ENCODE assay signal across 9 cellular contexts in the genomic region with DNA sequence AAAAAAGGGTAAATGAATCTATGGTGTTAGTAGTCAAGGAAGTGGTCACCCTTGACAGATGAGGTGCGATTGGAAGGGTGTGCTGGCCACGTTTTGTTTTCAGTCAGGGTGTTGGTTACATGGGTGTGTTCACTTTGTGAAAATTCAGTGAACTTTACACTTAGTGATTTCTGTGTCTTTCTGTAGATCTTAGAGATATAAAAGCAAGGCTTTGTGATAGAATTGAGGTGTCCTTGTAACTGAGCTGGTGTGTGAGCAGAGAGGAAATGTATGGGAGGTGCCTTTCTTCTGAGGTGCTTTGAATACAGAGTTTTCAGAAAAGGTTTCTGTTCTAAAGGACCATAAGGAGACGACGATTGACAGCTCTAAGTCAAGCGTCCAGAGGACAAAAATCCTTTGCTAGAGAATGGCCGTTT.
DNase-seq lines count a peak whose midpoint lies in the region; ATAC-seq and TF ChIP-seq lines count a peak whose summit lies in the region.
"Had no signal": no experiment of that assay in that cellular context is flagged by ENCODE, and none has a peak within 500 bp of the region (broad histone marks: within the 10 kb centered on the region; RNA-seq: fewer than 3 reads in every experiment).

No MANE protein-coding gene starts in this region.

- H3K4me1 Mint-ChIP-seq in WTC11: peaks cover 25% of the 10 kb centered on the region
- peaks cover 76 to 86% of the 10 kb centered on the region in 2 donors for H3K4me1 Mint-ChIP-seq in natural killer cell
- H3K4me1 Mint-ChIP-seq in chondrocyte (ENCODE audit: low read depth): peaks cover 9% of the 10 kb centered on the region

- CTCF ChIA-PET in WTC11 (lab: Charles Lee): no interaction called here

- no peaks in the 10 kb centered on the region for H3K4me1 ChIP-seq in suprapubic skin

- TF ChIP-seq CTCF in WTC11 (IDR thresholded peaks at IDR 0.05): no peak
- TF ChIP-seq CTCF in natural killer cell (IDR thresholded peaks at IDR 0.05): no peak
- no peak for TF ChIP-seq CTCF in chondrocyte (IDR thresholded peaks at IDR 0.05)
- no peak for TF ChIP-seq CTCF in suprapubic skin (IDR thresholded peaks at IDR 0.05)

- no peaks in the 10 kb centered on the region for H3K27me3 ChIP-seq in suprapubic skin
- H3K27me3 ChIP-seq: neutrophil had no signal

- no peaks in the 10 kb centered on the region for H3K27me3 Mint-ChIP-seq in WTC11 (ENCODE audit: low read depth)
- H3K27me3 Mint-ChIP-seq in natural killer cell (ENCODE audit: low read depth in 2 of 2): no peaks in the 10 kb centered on the region
- H3K27me3 Mint-ChIP-seq in chondrocyte (ENCODE audit: low read depth): no peaks in the 10 kb centered on the region

- no peak overlapping the region for H3K27ac ChIP-seq in suprapubic skin
- H3K27ac ChIP-seq: neutrophil had no signal

- H3K36me3 Mint-ChIP-seq in WTC11 (peaks cover 5% of the 10 kb centered on the region; the same call in 1 of the 2 replicates), natural killer cell (peaks cover 19% of the 10 kb centered on the region), chondrocyte (ENCODE audit: low read depth) (peaks cover 7% of the 10 kb centered on the region)

- ATAC-seq in GM18517 (IDR thresholded peaks at IDR 0.05; ENCODE audit: unreplicated experiment): peak; percentile 86
- ATAC-seq in HG02623 (IDR thresholded peaks at IDR 0.05; ENCODE audit: unreplicated experiment): peak; percentile 59
- no peak for ATAC-seq in WTC11
- ATAC-seq in natural killer cell: peak; percentile 81 to 93 (median 92)

- no peak for TF ChIP-seq POLR2A in suprapubic skin (IDR thresholded peaks at IDR 0.05)

- H3K36me3 ChIP-seq in suprapubic skin: peaks cover 9% of the 10 kb centered on the region
- H3K36me3 ChIP-seq: neutrophil had no signal

- no peak overlapping the region for H3K4me3 ChIP-seq in suprapubic skin

- DNase-seq in WTC11 (ENCODE audit: low spot score) (no peak), natural killer cell (peak; percentile 71), chondrocyte (ENCODE audit: low spot score) (no peak), cerebellar cortex (ENCODE audit: low spot score) (no peak), suprapubic skin (ENCODE audit: low spot score in 2 of 2) (no peak), HK-2 (ENCODE audit: unreplicated experiment) (no peak)

- 55% methylated on average over 6 of the region's 6 CpGs for WGBS in suprapubic skin

- no peak for TF ChIP-seq EP300 in suprapubic skin (IDR thresholded peaks at IDR 0.05)

- no peaks in the 10 kb centered on the region for H3K9me3 ChIP-seq in suprapubic skin
- H3K9me3 ChIP-seq: neutrophil had no signal

- H3K4me3 Mint-ChIP-seq in WTC11 (no peak overlapping the region), natural killer cell (peak overlapping the region; percentile 80), chondrocyte (ENCODE audit: unreplicated experiment) (no peak overlapping the region)

- intact Hi-C loops in natural killer cell (cut with micrococcal nuclease): loop anchor here (2.0 to 10.0 kb wide), 3 partner anchors 50 to 83 kb away; no protein-coding TSS in a partner anchor

- H3K27ac Mint-ChIP-seq in WTC11 (0 out of 2 replicates have a peak overlapping the region, but pooled peaks have one; percentile 1), natural killer cell (peak overlapping the region; percentile 92 to 93), chondrocyte (ENCODE audit: unreplicated experiment) (no peak overlapping the region)

- POLR2A ChIA-PET in WTC11 (lab: Charles Lee): no interaction called here

- no peaks in the 10 kb centered on the region for H3K9me3 Mint-ChIP-seq in WTC11
- peaks cover 0 to 5% of the 10 kb centered on the region in 2 donors for H3K9me3 Mint-ChIP-seq in natural killer cell
- no peaks in the 10 kb centered on the region for H3K9me3 Mint-ChIP-seq in chondrocyte (ENCODE audit: low read depth)

TF ChIP-seq in WTC11, 78 proteins besides CTCF, POLR2A, EP300 and RAD21 (continues in another document):
- no peak for TF ChIP-seq ZNF317 (CRISPR knock-in tag; IDR thresholded peaks at IDR 0.05; ENCODE audit: borderline replicate concordance, low read depth)
- TF ChIP-seq, protein P1, sequence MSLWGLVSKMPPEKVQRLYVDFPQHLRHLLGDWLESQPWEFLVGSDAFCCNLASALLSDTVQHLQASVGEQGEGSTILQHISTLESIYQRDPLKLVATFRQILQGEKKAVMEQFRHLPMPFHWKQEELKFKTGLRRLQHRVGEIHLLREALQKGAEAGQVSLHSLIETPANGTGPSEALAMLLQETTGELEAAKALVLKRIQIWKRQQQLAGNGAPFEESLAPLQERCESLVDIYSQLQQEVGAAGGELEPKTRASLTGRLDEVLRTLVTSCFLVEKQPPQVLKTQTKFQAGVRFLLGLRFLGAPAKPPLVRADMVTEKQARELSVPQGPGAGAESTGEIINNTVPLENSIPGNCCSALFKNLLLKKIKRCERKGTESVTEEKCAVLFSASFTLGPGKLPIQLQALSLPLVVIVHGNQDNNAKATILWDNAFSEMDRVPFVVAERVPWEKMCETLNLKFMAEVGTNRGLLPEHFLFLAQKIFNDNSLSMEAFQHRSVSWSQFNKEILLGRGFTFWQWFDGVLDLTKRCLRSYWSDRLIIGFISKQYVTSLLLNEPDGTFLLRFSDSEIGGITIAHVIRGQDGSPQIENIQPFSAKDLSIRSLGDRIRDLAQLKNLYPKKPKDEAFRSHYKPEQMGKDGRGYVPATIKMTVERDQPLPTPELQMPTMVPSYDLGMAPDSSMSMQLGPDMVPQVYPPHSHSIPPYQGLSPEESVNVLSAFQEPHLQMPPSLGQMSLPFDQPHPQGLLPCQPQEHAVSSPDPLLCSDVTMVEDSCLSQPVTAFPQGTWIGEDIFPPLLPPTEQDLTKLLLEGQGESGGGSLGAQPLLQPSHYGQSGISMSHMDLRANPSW (CRISPR knock-in tag; conservative IDR thresholded peaks at IDR 0.05; ENCODE audit: low read depth): no peak
- no peak for TF ChIP-seq CREB1 (CRISPR knock-in tag; IDR thresholded peaks at IDR 0.05)
- TF ChIP-seq, protein P2, sequence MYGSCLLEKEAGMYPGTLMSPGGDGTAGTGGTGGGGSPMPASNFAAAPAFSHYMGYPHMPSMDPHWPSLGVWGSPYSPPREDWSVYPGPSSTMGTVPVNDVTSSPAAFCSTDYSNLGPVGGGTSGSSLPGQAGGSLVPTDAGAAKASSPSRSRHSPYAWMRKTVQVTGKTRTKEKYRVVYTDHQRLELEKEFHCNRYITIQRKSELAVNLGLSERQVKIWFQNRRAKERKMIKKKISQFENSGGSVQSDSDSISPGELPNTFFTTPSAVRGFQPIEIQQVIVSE (CRISPR knock-in tag; IDR thresholded peaks at IDR 0.05; ENCODE audit: borderline replicate concordance): no peak
- TF ChIP-seq, protein P3, sequence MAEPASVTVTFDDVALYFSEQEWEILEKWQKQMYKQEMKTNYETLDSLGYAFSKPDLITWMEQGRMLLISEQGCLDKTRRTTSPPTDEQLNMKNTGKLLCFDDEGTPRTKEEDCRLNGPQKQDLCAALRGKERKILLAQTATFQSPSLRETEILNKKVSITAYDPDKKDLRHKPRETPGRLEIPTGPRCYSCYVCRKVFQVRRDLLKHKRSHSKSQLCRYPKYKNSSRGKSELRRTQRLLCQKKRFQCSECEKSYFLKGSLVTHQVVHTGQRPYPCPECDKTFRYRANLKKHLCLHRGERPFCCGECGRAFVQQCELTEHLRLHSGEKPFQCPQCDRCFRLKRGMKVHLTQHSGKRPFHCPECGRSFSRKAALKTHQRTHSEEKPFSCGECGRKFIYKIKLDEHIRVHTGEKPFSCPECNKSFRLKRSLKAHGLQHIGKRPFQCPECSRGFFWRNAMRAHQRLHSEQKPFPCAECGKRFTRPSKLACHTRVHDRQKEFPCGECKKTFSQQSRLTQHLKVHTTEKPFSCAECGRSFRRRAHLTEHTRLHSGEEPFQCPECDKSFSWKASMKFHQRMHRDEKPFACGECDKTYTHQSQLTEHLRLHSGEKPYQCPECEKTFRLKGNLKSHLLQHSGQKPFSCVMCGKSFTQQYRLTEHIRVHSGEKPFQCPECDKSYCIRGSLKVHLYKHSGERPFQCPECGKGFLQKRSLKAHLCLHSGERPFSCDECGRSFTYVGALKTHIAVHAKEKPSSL (CRISPR knock-in tag; conservative IDR thresholded peaks at IDR 0.05): no peak
- TF ChIP-seq, protein P4, sequence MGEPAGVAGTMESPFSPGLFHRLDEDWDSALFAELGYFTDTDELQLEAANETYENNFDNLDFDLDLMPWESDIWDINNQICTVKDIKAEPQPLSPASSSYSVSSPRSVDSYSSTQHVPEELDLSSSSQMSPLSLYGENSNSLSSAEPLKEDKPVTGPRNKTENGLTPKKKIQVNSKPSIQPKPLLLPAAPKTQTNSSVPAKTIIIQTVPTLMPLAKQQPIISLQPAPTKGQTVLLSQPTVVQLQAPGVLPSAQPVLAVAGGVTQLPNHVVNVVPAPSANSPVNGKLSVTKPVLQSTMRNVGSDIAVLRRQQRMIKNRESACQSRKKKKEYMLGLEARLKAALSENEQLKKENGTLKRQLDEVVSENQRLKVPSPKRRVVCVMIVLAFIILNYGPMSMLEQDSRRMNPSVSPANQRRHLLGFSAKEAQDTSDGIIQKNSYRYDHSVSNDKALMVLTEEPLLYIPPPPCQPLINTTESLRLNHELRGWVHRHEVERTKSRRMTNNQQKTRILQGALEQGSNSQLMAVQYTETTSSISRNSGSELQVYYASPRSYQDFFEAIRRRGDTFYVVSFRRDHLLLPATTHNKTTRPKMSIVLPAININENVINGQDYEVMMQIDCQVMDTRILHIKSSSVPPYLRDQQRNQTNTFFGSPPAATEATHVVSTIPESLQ (CRISPR knock-in tag; IDR thresholded peaks at IDR 0.05): no peak
- TF ChIP-seq FOXK1 (CRISPR knock-in tag; IDR thresholded peaks at IDR 0.05): no peak
- TF ChIP-seq, protein P5, sequence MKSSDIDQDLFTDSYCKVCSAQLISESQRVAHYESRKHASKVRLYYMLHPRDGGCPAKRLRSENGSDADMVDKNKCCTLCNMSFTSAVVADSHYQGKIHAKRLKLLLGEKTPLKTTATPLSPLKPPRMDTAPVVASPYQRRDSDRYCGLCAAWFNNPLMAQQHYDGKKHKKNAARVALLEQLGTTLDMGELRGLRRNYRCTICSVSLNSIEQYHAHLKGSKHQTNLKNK (CRISPR knock-in tag; IDR thresholded peaks at IDR 0.05): no peak
- TF ChIP-seq ZNF138 (CRISPR knock-in tag; conservative IDR thresholded peaks at IDR 0.05): no peak
- TF ChIP-seq, protein P6, sequence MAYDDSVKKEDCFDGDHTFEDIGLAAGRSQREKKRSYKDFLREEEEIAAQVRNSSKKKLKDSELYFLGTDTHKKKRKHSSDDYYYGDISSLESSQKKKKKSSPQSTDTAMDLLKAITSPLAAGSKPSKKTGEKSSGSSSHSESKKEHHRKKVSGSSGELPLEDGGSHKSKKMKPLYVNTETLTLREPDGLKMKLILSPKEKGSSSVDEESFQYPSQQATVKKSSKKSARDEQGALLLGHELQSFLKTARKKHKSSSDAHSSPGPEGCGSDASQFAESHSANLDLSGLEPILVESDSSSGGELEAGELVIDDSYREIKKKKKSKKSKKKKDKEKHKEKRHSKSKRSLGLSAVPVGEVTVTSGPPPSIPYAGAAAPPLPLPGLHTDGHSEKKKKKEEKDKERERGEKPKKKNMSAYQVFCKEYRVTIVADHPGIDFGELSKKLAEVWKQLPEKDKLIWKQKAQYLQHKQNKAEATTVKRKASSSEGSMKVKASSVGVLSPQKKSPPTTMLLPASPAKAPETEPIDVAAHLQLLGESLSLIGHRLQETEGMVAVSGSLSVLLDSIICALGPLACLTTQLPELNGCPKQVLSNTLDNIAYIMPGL (CRISPR knock-in tag; IDR thresholded peaks at IDR 0.05): no peak
